In the genomic region with DNA sequence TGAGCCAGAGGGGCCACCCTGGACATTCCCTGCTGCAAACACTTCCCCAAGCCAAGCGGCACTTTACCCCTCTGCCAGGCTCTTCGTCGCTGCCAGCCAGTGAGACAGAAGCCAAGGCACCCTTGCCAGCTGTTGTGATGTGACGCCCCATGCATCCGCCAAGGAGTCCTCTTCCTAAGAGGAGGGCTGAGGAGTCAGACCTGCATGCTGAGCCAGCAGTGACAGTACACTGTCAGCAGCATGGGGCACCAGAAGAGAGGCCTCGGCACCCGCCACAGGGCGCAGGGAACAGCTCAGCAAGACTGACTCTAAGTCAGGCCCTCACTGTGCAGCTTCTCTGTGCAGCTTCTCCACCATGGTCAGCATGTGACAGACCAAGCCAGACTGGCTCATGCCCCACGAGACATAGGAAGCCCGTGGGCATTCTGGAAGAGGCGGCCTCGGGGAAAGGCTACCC, we compare ENCODE assay signal across 20 cellular contexts. TPM values are rescaled to one million over a fixed set of nuclear protein-coding genes. Genes with fewer than 3 reads are reported as not detected.
"Had no signal": no experiment of that assay in that cellular context is flagged by ENCODE, and none has a peak within 500 bp of the region (broad histone marks: within the 10 kb centered on the region; RNA-seq: fewer than 3 reads in every experiment).

No MANE protein-coding gene starts in this region.

- H3K4me2 ChIP-seq: hepatocyte had no signal

- FAIRE-seq: astrocyte, frontal cortex had no signal

- H3K4me3 ChIP-seq: cardiac muscle cell, coronary artery, hepatocyte, lung, mucosa of descending colon, prostate gland had no signal

- H2AFZ ChIP-seq: hepatocyte had no signal

- DNase-seq: activated CD4-positive, alpha-beta memory T cell treated with anti-CD3 and anti-CD28 coated beads, Interleukin-2, amount 10 ng/mL, durations not matched to agents 7 days and 5 days; activated CD4-positive, CD25-positive, alpha-beta regulatory T cell treated with anti-CD3 and anti-CD28 coated beads, Interleukin-2, amount 50 U/mL, for 72 hours; activated CD8-positive, alpha-beta memory T cell treated with anti-CD3 and anti-CD28 coated beads, Interleukin-2, amount 50 U/mL, for 4 hours; activated naive CD4-positive, alpha-beta T cell; effector CD8-positive, alpha-beta T cell; kidney glomerular epithelial cell; naive thymus-derived CD8-positive, alpha-beta T cell; stimulated activated CD4-positive, alpha-beta T cell treated with anti-CD3 and anti-CD28 coated beads, Interleukin-2, amount 100 ng/mL, for 48 hours had no signal

- H3K9me3 Mint-ChIP-seq: activated CD4-positive, alpha-beta memory T cell treated with anti-CD3 and anti-CD28 coated beads, Interleukin-2, amount 10 ng/mL, durations not matched to agents 7 days and 5 days; activated T-helper 1 cell treated with anti-CD3 and anti-CD28 coated beads, Interleukin-12 subunit alpha, Interleukin-12 subunit beta, Interleukin-2, Interleukin-4 antibody, amounts not matched to agents 30 ng/mL and 10 ng/mL and 1 ng/mL, durations not matched to agents 14 hours and 24 hours and 36 hours; naive thymus-derived CD8-positive, alpha-beta T cell; stimulated activated naive CD8-positive, alpha-beta T cell treated with anti-CD3 and anti-CD28 coated beads, Interleukin-15, Interleukin-2, amounts not matched to agents 100 ng/mL and 50 ng/mL, for 24 hours had no signal

- H3K4me1 ChIP-seq: prostate gland had no signal

- H3K27me3 Mint-ChIP-seq: activated CD4-positive, alpha-beta memory T cell treated with anti-CD3 and anti-CD28 coated beads, Interleukin-2, amount 10 ng/mL, durations not matched to agents 7 days and 5 days; naive thymus-derived CD8-positive, alpha-beta T cell; stimulated activated naive CD8-positive, alpha-beta T cell treated with anti-CD3 and anti-CD28 coated beads, Interleukin-15, Interleukin-2, amounts not matched to agents 100 ng/mL and 50 ng/mL, for 24 hours had no signal

- H3K27me3 ChIP-seq: cardiac muscle cell, hepatocyte had no signal

- ATAC-seq: mucosa of descending colon; naive thymus-derived CD8-positive, alpha-beta T cell had no signal

- H3K27ac ChIP-seq: cardiac muscle cell, coronary artery, hepatocyte, prostate gland had no signal

- H3K27ac Mint-ChIP-seq: activated CD4-positive, alpha-beta memory T cell treated with anti-CD3 and anti-CD28 coated beads, Interleukin-2, amount 10 ng/mL, durations not matched to agents 7 days and 5 days; activated T-helper 1 cell treated with anti-CD3 and anti-CD28 coated beads, Interleukin-12 subunit alpha, Interleukin-12 subunit beta, Interleukin-2, Interleukin-4 antibody, amounts not matched to agents 30 ng/mL and 10 ng/mL and 1 ng/mL, durations not matched to agents 14 hours and 24 hours and 36 hours; naive thymus-derived CD8-positive, alpha-beta T cell; stimulated activated naive CD8-positive, alpha-beta T cell treated with anti-CD3 and anti-CD28 coated beads, Interleukin-15, Interleukin-2, amounts not matched to agents 100 ng/mL and 50 ng/mL, for 24 hours had no signal

- H3K9me3 ChIP-seq: mucosa of descending colon, prostate gland had no signal

- H3K4me3 Mint-ChIP-seq: activated CD4-positive, alpha-beta memory T cell treated with anti-CD3 and anti-CD28 coated beads, Interleukin-2, amount 10 ng/mL, durations not matched to agents 7 days and 5 days; activated T-helper 1 cell treated with anti-CD3 and anti-CD28 coated beads, Interleukin-12 subunit alpha, Interleukin-12 subunit beta, Interleukin-2, Interleukin-4 antibody, amounts not matched to agents 30 ng/mL and 10 ng/mL and 1 ng/mL, durations not matched to agents 14 hours and 24 hours and 36 hours; naive thymus-derived CD8-positive, alpha-beta T cell; stimulated activated naive CD8-positive, alpha-beta T cell treated with anti-CD3 and anti-CD28 coated beads, Interleukin-15, Interleukin-2, amounts not matched to agents 100 ng/mL and 50 ng/mL, for 24 hours had no signal

- H3K36me3 ChIP-seq: cardiac muscle cell had no signal

RNA-seq across cellular contexts. Expression of a gene that starts 32.5 kb away (rescaled TPM):
- total RNA-seq: astrocyte, cardiac muscle cell, frontal cortex, hepatocyte, temporal lobe, urinary bladder had no signal
- polyA plus RNA-seq: cardiac muscle cell had no signal
